11 cellular contexts compared by ENCODE assay signal in the genomic region with DNA sequence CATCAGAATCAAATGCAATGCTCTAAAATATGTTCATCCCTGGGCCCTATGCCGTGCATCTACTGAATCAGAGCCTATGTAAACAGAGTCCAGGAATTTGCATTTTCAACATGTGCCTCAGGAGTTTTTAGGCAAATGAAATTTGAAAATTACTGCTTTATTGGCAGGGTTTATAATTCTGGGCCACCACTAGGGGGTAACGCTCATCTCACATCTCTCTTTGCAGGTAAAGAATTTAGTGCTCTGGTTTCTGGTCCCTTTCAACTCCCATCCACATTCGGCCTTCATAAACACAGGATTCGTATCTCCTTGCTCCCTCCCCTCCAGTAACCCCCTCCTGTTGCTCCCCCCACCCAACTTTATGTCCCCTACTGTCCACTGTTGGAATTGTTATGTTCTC. TPM values are rescaled to one million over a fixed set of nuclear protein-coding genes. Genes with fewer than 3 reads are reported as not detected.
DNase-seq lines count a peak whose midpoint lies in the region; ATAC-seq, FAIRE-seq and TF ChIP-seq lines count a peak whose summit lies in the region.
"Had no signal": no experiment of that assay in that cellular context is flagged by ENCODE, and none has a peak within 500 bp of the region (broad histone marks: within the 10 kb centered on the region; RNA-seq: fewer than 3 reads in every experiment).

No MANE protein-coding gene starts in this region.

- no peak overlapping the region for H3K4me3 Mint-ChIP-seq in neural progenitor cell
- H3K4me3 Mint-ChIP-seq: naive thymus-derived CD4-positive, alpha-beta T cell had no signal

- H3K4me1 ChIP-seq in KMS-11 (ENCODE audit: low read depth, poor library complexity, severe bottlenecking): no peaks in the 10 kb centered on the region
- H3K4me1 ChIP-seq in body of pancreas: no peaks in the 10 kb centered on the region
- peaks cover 9% of the 10 kb centered on the region for H3K4me1 ChIP-seq in neural progenitor cell

- TF ChIP-seq CTCF in GM12873 (IDR thresholded peaks at IDR 0.05; ENCODE audit: insufficient read depth, low read depth, low read length, missing control alignments): peak; percentile 60
- peak; percentile 45; the same call in 1 of the 2 replicates for TF ChIP-seq CTCF in KMS-11 (conservative IDR thresholded peaks at IDR 0.05; ENCODE audit: low read depth, low read length)
- peak; percentile 10 to 53 (median 35) for TF ChIP-seq CTCF in body of pancreas (IDR thresholded peaks at IDR 0.05)
- peak; percentile 46 for TF ChIP-seq CTCF in neural progenitor cell (IDR thresholded peaks at IDR 0.05)

- no peak overlapping the region for H3K27ac Mint-ChIP-seq in neural progenitor cell

- intact Hi-C loops in body of pancreas (cut with DNase I): no loop called here

- H2AFZ ChIP-seq in KMS-11 (ENCODE audit: low read depth): no peak overlapping the region
- no peak overlapping the region for H2AFZ ChIP-seq in neural progenitor cell (replicated peaks)

- ATAC-seq in body of pancreas: no peak
- ATAC-seq in HG03457 (IDR thresholded peaks at IDR 0.05; ENCODE audit: unreplicated experiment): no peak
- ATAC-seq: naive thymus-derived CD4-positive, alpha-beta T cell had no signal

- no peak for TF ChIP-seq POLR2A in body of pancreas (IDR thresholded peaks at IDR 0.05)

- H3K9ac ChIP-seq in KMS-11 (no peak overlapping the region), neural progenitor cell (no peak overlapping the region)

- FAIRE-seq in RCC 7860 (lab: Jason Lieb, UNC): no peak

- H3K27ac ChIP-seq in KMS-11: no peak overlapping the region
- H3K27ac ChIP-seq in body of pancreas: no peak overlapping the region
- H3K27ac ChIP-seq in neural progenitor cell: no peak overlapping the region

- H3K9me3 Mint-ChIP-seq in neural progenitor cell: no peaks in the 10 kb centered on the region

- H3K79me2 ChIP-seq in KMS-11 (ENCODE audit: insufficient read depth, low read depth): no peaks in the 10 kb centered on the region
- H3K79me2 ChIP-seq in neural progenitor cell (ENCODE audit: low read depth): no peaks in the 10 kb centered on the region

- no peaks in the 10 kb centered on the region for H3K36me3 Mint-ChIP-seq in neural progenitor cell
- H3K36me3 Mint-ChIP-seq: naive thymus-derived CD4-positive, alpha-beta T cell had no signal

- no peaks in the 10 kb centered on the region for H4K20me1 ChIP-seq in KMS-11 (ENCODE audit: insufficient read depth)
- H4K20me1 ChIP-seq in neural progenitor cell (ENCODE audit: low read depth): no peaks in the 10 kb centered on the region

- H3K4me3 ChIP-seq in KMS-11 (IDR thresholded peaks at IDR 0.05; ENCODE audit: insufficient read depth, low read depth, low read length) (no peak overlapping the region), body of pancreas (no peak overlapping the region), neural progenitor cell (no peak overlapping the region)

- 58 to 70% methylated on average over 4 of the region's 4 CpGs for WGBS in body of pancreas, 2 donors

- H3K4me1 Mint-ChIP-seq in neural progenitor cell: peaks cover 10% of the 10 kb centered on the region

- no peaks in the 10 kb centered on the region for H3K27me3 ChIP-seq in KMS-11 (ENCODE audit: insufficient read depth, low read depth)
- H3K27me3 ChIP-seq in body of pancreas: no peaks in the 10 kb centered on the region
- H3K27me3 ChIP-seq in neural progenitor cell: no peaks in the 10 kb centered on the region

- DNase-seq in body of pancreas: no peak
- DNase-seq in neural progenitor cell (ENCODE audit: low spot score): no peak
- DNase-seq in stimulated activated CD4-positive, alpha-beta T cell treated with anti-CD3 and anti-CD28 coated beads, Interleukin-1b, Interleukin-23, amount 100 ng/mL, for 48 hours: no peak
- no peak for DNase-seq in RCC 7860 (ENCODE audit: low spot score)
- DNase-seq: activated CD4-positive, alpha-beta T cell treated with anti-CD3 and anti-CD28 coated beads, Interleukin-2, amount 50 U/mL, for 1 hour; amygdala; head of caudate nucleus; naive thymus-derived CD4-positive, alpha-beta T cell had no signal

- H3K9me3 ChIP-seq in body of pancreas (no peaks in the 10 kb centered on the region), neural progenitor cell (ENCODE audit: low read depth) (no peaks in the 10 kb centered on the region)

- H3K27me3 Mint-ChIP-seq in neural progenitor cell (ENCODE audit: insufficient read depth, low read depth): peaks cover 3% of the 10 kb centered on the region

- no peaks in the 10 kb centered on the region for H3F3A ChIP-seq in neural progenitor cell (ENCODE audit: low read depth)

- H3K36me3 ChIP-seq in KMS-11 (ENCODE audit: insufficient read depth) (no peaks in the 10 kb centered on the region), body of pancreas (replicated peaks in 1 of 2; ENCODE audit: insufficient read depth in 1 of 2, low read depth in 2 of 2) (no peaks in the 10 kb centered on the region), neural progenitor cell (no peaks in the 10 kb centered on the region)

- no peak overlapping the region for H3K4me2 ChIP-seq in KMS-11
- H3K4me2 ChIP-seq in neural progenitor cell: no peak overlapping the region

RNA-seq across cellular contexts. Expression of gene LYPD6B, which starts 49.3 kb away (rescaled TPM):
- total RNA-seq in body of pancreas (1 to 10 TPM; 9.3 to 9.9 TPM), neural progenitor cell (ENCODE audit: low replicate concordance) (0.34 TPM in 1 of 2 replicates, not detected in the other)
